ENCODE assay signal across 8 cellular contexts in genomic region chr17:41966453-41967140, GRCh38. TPM values are rescaled to one million over a fixed set of nuclear protein-coding genes. Genes with fewer than 3 reads are reported as not detected.
DNase-seq lines count a peak whose midpoint lies in the region; ATAC-seq and TF ChIP-seq lines count a peak whose summit lies in the region.

CNP (plus strand) TSS chr17:41966795; CDS start chr17:41966885, 90 bp downstream.

- peak; percentile 61 for ATAC-seq in GM21390 (IDR thresholded peaks at IDR 0.05; ENCODE audit: unreplicated experiment)
- peak; percentile 91 for ATAC-seq in IMR-90 (ENCODE audit: low read depth)

- DNase-seq in CD8-positive, alpha-beta memory T cell = peak; percentile 87 to 92 (median 89)
- DNase-seq in IMR-90 = peak; percentile 87
- DNase-seq in OCI-M1 (lab: John Stamatoyannopoulos, UW) = peak; percentile 93
- DNase-seq in activated T-cell treated with anti-CD3 and anti-CD28 coated beads for 24 hours (ENCODE audit: low read depth) = peak; percentile 86
- peak; percentile 54 for DNase-seq in epithelial cell of prostate (ENCODE audit: low read depth, low spot score)
- DNase-seq in mucosa of gallbladder (ENCODE audit: low spot score) = peak; percentile 90
- peak; percentile 88 for DNase-seq in stimulated activated CD8-positive, alpha-beta memory T cell treated with anti-CD3 and anti-CD28 coated beads, Interleukin-4, amount 100 ng/mL, for 24 hours (ENCODE audit: low read depth)

- peaks cover 0 to 18% (median 2%) of the 10 kb centered on the region in 3 donors for H3K36me3 Mint-ChIP-seq in CD8-positive, alpha-beta memory T cell

- peak within 1 kb of the TSS; percentile 82 to 94 (median 88) for H3K4me3 Mint-ChIP-seq in CD8-positive, alpha-beta memory T cell

- peak within 1 kb of the TSS; percentile 87 for H3K56ac ChIP-seq in IMR-90 (ENCODE audit: extremely low read depth, insufficient read depth, low read length)

- intact Hi-C loops in IMR-90 (cut with micrococcal nuclease) = no loop called here

- H2BK120ac ChIP-seq in IMR-90 (ENCODE audit: low read depth, low read length) = peak within 1 kb of the TSS; percentile 17; the same call in 1 of the 2 replicates

- peak within 1 kb of the TSS; percentile 71 for H2BK5ac ChIP-seq in IMR-90 (ENCODE audit: low read depth, low read length, poor library complexity, severe bottlenecking)

- peak within 1 kb of the TSS; percentile 69 for H3K4me3 ChIP-seq in CD8-positive, alpha-beta memory T cell (ENCODE audit: low read length)
- H3K4me3 ChIP-seq in IMR-90 (ENCODE audit: insufficient read depth, low read depth, low read length) = peak within 1 kb of the TSS; percentile 94

- BruUV-seq in IMR-90 (replicated peaks; lab: Mats Ljungman, UMichigan) = no TSS peak

- H3K9ac ChIP-seq in IMR-90 (ENCODE audit: low read depth, low read length) = peak within 1 kb of the TSS; percentile 88

- H3K4me1 ChIP-seq in CD8-positive, alpha-beta memory T cell (ENCODE audit: insufficient read depth, low read length) = peaks cover 20% of the 10 kb centered on the region
- peaks cover 11% of the 10 kb centered on the region for H3K4me1 ChIP-seq in IMR-90 (ENCODE audit: control insufficient read depth, insufficient read depth, low read length)

- peaks cover 22 to 43% of the 10 kb centered on the region in 2 experiments for H3K79me1 ChIP-seq in IMR-90 (ENCODE audit: low read depth in 1 of 2, low read length in 2 of 2)

- peak within 1 kb of the TSS; percentile 100 for H2AK9ac ChIP-seq in IMR-90 (replicated peaks; ENCODE audit: low read depth, low read length, poor library complexity)

- in situ Hi-C loops in IMR-90 (cut with MboI; ENCODE audit: low sequenced_read_pairs) = loop anchor here (5.0 to 10.0 kb wide), 2 partner anchors 146 to 232 kb away; partner anchors contain the start of genes DHX58 and HAP1

- peak within 1 kb of the TSS; percentile 69 for H3K23ac ChIP-seq in IMR-90 (ENCODE audit: low read depth, low read length)

- H3K4ac ChIP-seq in IMR-90 (ENCODE audit: low read depth, low read length) = peak within 1 kb of the TSS; percentile 89

- no peaks in the 10 kb centered on the region for H3K27me3 ChIP-seq in CD8-positive, alpha-beta memory T cell (ENCODE audit: insufficient read depth, low read length, poor library complexity, severe bottlenecking)
- H3K27me3 ChIP-seq in IMR-90 (ENCODE audit: control insufficient read depth, insufficient read depth, low read length) = no peaks in the 10 kb centered on the region

- H2BK15ac ChIP-seq in IMR-90 (ENCODE audit: low read depth, low read length) = peak within 1 kb of the TSS; percentile 52; the same call in 1 of the 3 replicates

- H2BK20ac ChIP-seq in IMR-90 (ENCODE audit: low read depth, low read length) = no peak within 1 kb of the TSS

- CTCF ChIA-PET in CD8-positive, alpha-beta memory T cell (lab: Charles Lee) = interaction anchor here (0.6 to 2.4 kb wide), 14 partner anchors 36 to 180 kb away, joined by 3 to 11 read pairs (median 4); partner anchors contain the start of genes DHX58, DNAJC7, JUP and NKIRAS2
- CTCF ChIA-PET in IMR-90 (lab: Yijun Ruan, JAX) = interaction anchor here (0.8 to 1.6 kb wide), 3 partner anchors 72 to 551 kb away, joined by 3 to 7 read pairs (median 4); no protein-coding TSS in a partner anchor

- H3K27ac Mint-ChIP-seq in CD8-positive, alpha-beta memory T cell = peak within 1 kb of the TSS; percentile 79 to 99 (median 91)

- peaks cover 29 to 53% (median 35%) of the 10 kb centered on the region in 3 donors for H3K4me1 Mint-ChIP-seq in CD8-positive, alpha-beta memory T cell

- H4K91ac ChIP-seq in IMR-90 (ENCODE audit: insufficient read depth, low read depth, low read length) = peak within 1 kb of the TSS; percentile 85

- H4K8ac ChIP-seq in IMR-90 (ENCODE audit: low read depth in 2 of 2, low read length in 2 of 2) = peak within 1 kb of the TSS; percentile 93 to 98

- H3K27ac ChIP-seq in CD8-positive, alpha-beta memory T cell (ENCODE audit: low read depth, low read length) = peak within 1 kb of the TSS; percentile 71
- H3K27ac ChIP-seq in IMR-90 (ENCODE audit: insufficient read depth, low read length) = peak within 1 kb of the TSS; percentile 81
- H3K27ac ChIP-seq in epithelial cell of prostate = peak within 1 kb of the TSS; percentile 75

- peak within 1 kb of the TSS; percentile 77 for H3K14ac ChIP-seq in IMR-90 (replicated peaks; ENCODE audit: low read depth, low read length)

- peak within 1 kb of the TSS; percentile 45 for H3K18ac ChIP-seq in IMR-90 (ENCODE audit: low read depth, low read length)

- peak; percentile 89 for TF ChIP-seq POLR2A in IMR-90 (IDR thresholded peaks at IDR 0.05; ENCODE audit: low read depth, low read length)

- WGBS in IMR-90 (ENCODE audit: extremely low coverage in 2 of 2, insufficient read length in 1 of 2), 2 experiments = 0% methylated on average over 33 of the region's 71 CpGs; no CpG with 5 or more reads in 1 of the 2 experiments

- H4K20me1 ChIP-seq in IMR-90 (ENCODE audit: insufficient read depth, low read length) = peaks cover 19% of the 10 kb centered on the region

- H3K4me2 ChIP-seq in IMR-90 (ENCODE audit: low read depth, low read length) = peak within 1 kb of the TSS; percentile 96

- H2AK5ac ChIP-seq in IMR-90 (ENCODE audit: low read depth, low read length) = peak within 1 kb of the TSS; percentile 97

- no peaks in the 10 kb centered on the region for H3K36me3 ChIP-seq in CD8-positive, alpha-beta memory T cell (ENCODE audit: insufficient read depth, low read length)
- peaks cover 24% of the 10 kb centered on the region for H3K36me3 ChIP-seq in IMR-90 (ENCODE audit: control insufficient read depth, insufficient read depth, low read length)

- TF ChIP-seq RAD21 in IMR-90 (IDR thresholded peaks at IDR 0.05; ENCODE audit: low read length) = no peak

- no peaks in the 10 kb centered on the region for H3K9me3 Mint-ChIP-seq in CD8-positive, alpha-beta memory T cell

- dilution Hi-C loops in IMR-90 (cut with HindIII; ENCODE audit: low sequenced_read_pairs, unreplicated experiment) = no loop called here

- H3K27me3 Mint-ChIP-seq in CD8-positive, alpha-beta memory T cell = no peaks in the 10 kb centered on the region

- no peaks in the 10 kb centered on the region for H3K9me3 ChIP-seq in CD8-positive, alpha-beta memory T cell (ENCODE audit: low read length)
- no peaks in the 10 kb centered on the region for H3K9me3 ChIP-seq in IMR-90 (ENCODE audit: control insufficient read depth, insufficient read depth, low read length)

- H4K5ac ChIP-seq in IMR-90 (ENCODE audit: low read depth, low read length) = peak within 1 kb of the TSS; percentile 89

- H2AFZ ChIP-seq in IMR-90 (replicated peaks; ENCODE audit: low read length, poor library complexity) = peak within 1 kb of the TSS; percentile 97

- POLR2A ChIA-PET in CD8-positive, alpha-beta memory T cell (lab: Charles Lee) = interaction anchor here (0.6 to 2.4 kb wide), 14 partner anchors 36 to 625 kb away, joined by 3 to 35 read pairs (median 4); partner anchors contain the start of genes ACLY, DHX58, DNAJC7 and GHDC
- POLR2A ChIA-PET in IMR-90 (lab: Charles Lee; ENCODE audit: unreplicated experiment) = interaction anchor here (0.6 to 1.7 kb wide), 10 partner anchors 10 to 553 kb away, joined by 3 to 19 read pairs (median 4); partner anchors contain the start of genes DNAJC7 and NKIRAS2

- no peak for TF ChIP-seq CTCF in IMR-90 (conservative IDR thresholded peaks at IDR 0.05; ENCODE audit: low read depth, low read length)

- H3K9me1 ChIP-seq in IMR-90 (ENCODE audit: insufficient read depth, low read length) = peaks cover 16% of the 10 kb centered on the region

TF ChIP-seq in IMR-90, 13 proteins besides CTCF, POLR2A, EP300 and RAD21:
- TF ChIP-seq USF2 (IDR thresholded peaks at IDR 0.05; ENCODE audit: low read depth, low read length) = no peak
- TF ChIP-seq BHLHE40 (IDR thresholded peaks at IDR 0.05; ENCODE audit: low read depth, low read length) = 0 out of 2 replicates have a peak, but pooled peaks have one; percentile 3
- peak; percentile 64 for TF ChIP-seq MXI1 (IDR thresholded peaks at IDR 0.05; ENCODE audit: borderline replicate concordance, low read depth, low read length)
- TF ChIP-seq NFE2L2 (IDR thresholded peaks at IDR 0.05; ENCODE audit: low read depth, low read length) = no peak
- no peak for TF ChIP-seq ELK1 (IDR thresholded peaks at IDR 0.05; ENCODE audit: borderline replicate concordance, low read depth, low read length)
- no peak for TF ChIP-seq SMC3 (IDR thresholded peaks at IDR 0.05; ENCODE audit: low read depth, low read length)
- TF ChIP-seq RFX5 (IDR thresholded peaks at IDR 0.05; ENCODE audit: low read depth, low read length) = no peak
- no peak for TF ChIP-seq FOS (IDR thresholded peaks at IDR 0.05; ENCODE audit: low read depth, low read length)
- no peak for TF ChIP-seq CEBPB (IDR thresholded peaks at IDR 0.05; ENCODE audit: low read depth, low read length)
- no peak for TF ChIP-seq MAFK (IDR thresholded peaks at IDR 0.05; ENCODE audit: low read depth, low read length)
- peak; percentile 82; the same call in 1 of the 2 replicates for TF ChIP-seq MAZ (IDR thresholded peaks at IDR 0.05; ENCODE audit: borderline replicate concordance, low read depth, low read length)
- TF ChIP-seq RCOR1 (IDR thresholded peaks at IDR 0.05; ENCODE audit: insufficient replicate concordance, low read length) = no peak
- no peak; the same call in 1 of the 2 replicates for TF ChIP-seq CHD1 (IDR thresholded peaks at IDR 0.05; ENCODE audit: low read depth, low read length)

RNA-seq across cellular contexts. Expression of gene CNP, which starts in this region (rescaled TPM):
- total RNA-seq in CD8-positive, alpha-beta memory T cell = 10 to 100 TPM; 70.3 to 71.6 TPM
- 35.3 TPM for polyA plus RNA-seq in CD8-positive, alpha-beta memory T cell
- total RNA-seq in IMR-90 (2012; rRNA removed) = 45.5 and 50.3 TPM in 2 replicates
- polyA plus RNA-seq in IMR-90 (2012; rRNA removed) = 46.4 and 56.5 TPM in 2 replicates
- 41.3 and 45.2 TPM in 2 replicates for polyA plus RNA-seq in IMR-90 (2012; cell fraction: cytosol; rRNA removed)
- polyA plus RNA-seq in IMR-90 (2012; cell fraction: nucleus; rRNA removed; ENCODE audit: low replicate concordance) = 22.1 and 29.8 TPM in 2 replicates
- total RNA-seq in mucosa of gallbladder = 65.9 TPM

Comparison
In these comparisons a context has a peak if more than half of its experiments do, and no peak if none do; other contexts are left out.
1. Peak in every context shown above with its lines: DNase-seq, ATAC-seq, H3K4me3 ChIP-seq and H3K27ac ChIP-seq.